7 cellular contexts compared by ENCODE assay signal in genomic region chr10:110206988-110207804, GRCh38. TPM values are rescaled to one million over a fixed set of nuclear protein-coding genes. Genes with fewer than 3 reads are reported as not detected.
DNase-seq lines count a peak whose midpoint lies in the region; ATAC-seq, FAIRE-seq and TF ChIP-seq lines count a peak whose summit lies in the region.

Gene MXI1, plus strand, starts transcription at chr10:110207605. Its CDS starts 204 bp downstream, at chr10:110207809.

- 2% methylated on average over 20 to 36 of the region's 37 CpGs for WGBS in body of pancreas, 2 donors
- 4% methylated on average over 27 of the region's 37 CpGs for WGBS in hepatocyte (ENCODE audit: low lambda C conversion rate, missing lambda C conversion rate)

- DNase-seq in H54 (ENCODE audit: insufficient read length, low spot score): peak; percentile 91
- DNase-seq in KBM-7: peak; percentile 84
- peak; percentile 70 to 87 (median 79) for DNase-seq in body of pancreas
- DNase-seq in hepatocyte (ENCODE audit: low spot score): peak; percentile 84
- DNase-seq in progenitor cell of endocrine pancreas (ENCODE audit: low spot score, unreplicated experiment): peak; percentile 34

- peaks cover 16% of the 10 kb centered on the region for H3K27me3 Mint-ChIP-seq in progenitor cell of endocrine pancreas

- in situ Hi-C loops in KBM-7 (cut with MboI; ENCODE audit: low pct_unique_long_range_greater_than_20kb, low sequenced_read_pairs): no loop called here

- H3K27ac ChIP-seq in body of pancreas: peak within 1 kb of the TSS; percentile 76 to 97 (median 96)
- H3K27ac ChIP-seq in hepatocyte: peak within 1 kb of the TSS; percentile 93

- no peaks in the 10 kb centered on the region for H4K20me1 ChIP-seq in hepatocyte (ENCODE audit: insufficient read depth, poor library complexity, severe bottlenecking)

- peak within 1 kb of the TSS; percentile 96 for H3K27ac Mint-ChIP-seq in progenitor cell of endocrine pancreas

- H3K4me1 Mint-ChIP-seq in progenitor cell of endocrine pancreas (ENCODE audit: low read depth): peaks cover 15% of the 10 kb centered on the region

- H3K36me3 Mint-ChIP-seq in progenitor cell of endocrine pancreas (ENCODE audit: insufficient read depth): no peaks in the 10 kb centered on the region

- H3K27me3 ChIP-seq in body of pancreas (no peaks in the 10 kb centered on the region), hepatocyte (no peaks in the 10 kb centered on the region)

- FAIRE-seq in H54 (lab: Jason Lieb, UNC): peak; percentile 6

- peak within 1 kb of the TSS; percentile 92 for H2AFZ ChIP-seq in hepatocyte

- H3K4me3 Mint-ChIP-seq in progenitor cell of endocrine pancreas (ENCODE audit: low read depth): peak within 1 kb of the TSS; percentile 98

- peak; percentile 69 for ATAC-seq in SK-N-SH treated with all-trans-retinoic acid at 6 μM for 48 hours
- peak; percentile 16 for ATAC-seq in body of pancreas

- H3K4me1 ChIP-seq in body of pancreas (peaks cover 17% of the 10 kb centered on the region), hepatocyte (ENCODE audit: insufficient read depth) (peaks cover 11% of the 10 kb centered on the region)

- TF ChIP-seq CTCF in GM12875 (IDR thresholded peaks at IDR 0.05; ENCODE audit: borderline replicate concordance, insufficient read depth, low read depth, low read length): no peak
- TF ChIP-seq CTCF in body of pancreas (IDR thresholded peaks at IDR 0.05): peak in 1 of 7 experiments; percentile 5
- TF ChIP-seq CTCF in hepatocyte (IDR thresholded peaks at IDR 0.05; ENCODE audit: poor library complexity): no peak
- TF ChIP-seq CTCF in progenitor cell of endocrine pancreas (IDR thresholded peaks at IDR 0.05; ENCODE audit: unreplicated experiment): no peak

- peak within 1 kb of the TSS; percentile 93 for H3K4me2 ChIP-seq in hepatocyte

- H3K79me2 ChIP-seq in hepatocyte: peaks cover 5% of the 10 kb centered on the region

- TF ChIP-seq POLR2A in H54 (IDR thresholded peaks at IDR 0.05; ENCODE audit: low read depth, low read length) (peak; percentile 42; the same call in 1 of the 2 replicates), body of pancreas (IDR thresholded peaks at IDR 0.05) (peak; percentile 21 to 54 (median 44))

- H3K4me3 ChIP-seq in GM12875 (ENCODE audit: low read depth, low read length): peak within 1 kb of the TSS; percentile 71
- H3K4me3 ChIP-seq in body of pancreas: peak within 1 kb of the TSS; percentile 41 to 62
- peak within 1 kb of the TSS; percentile 88 for H3K4me3 ChIP-seq in hepatocyte

- intact Hi-C loops in body of pancreas (cut with DNase I): loop anchor here (10.0 kb wide), 1 partner anchor 62 kb away; no protein-coding TSS in a partner anchor

- H3K9me2 ChIP-seq in hepatocyte (replicated peaks; ENCODE audit: insufficient read depth): no peaks in the 10 kb centered on the region

- no peaks in the 10 kb centered on the region for H3K9me3 Mint-ChIP-seq in progenitor cell of endocrine pancreas (ENCODE audit: low read depth)

- H3K36me3 ChIP-seq in body of pancreas (replicated peaks in 1 of 2; ENCODE audit: insufficient read depth in 1 of 2, low read depth in 2 of 2) (no peaks in the 10 kb centered on the region), hepatocyte (replicated peaks; ENCODE audit: insufficient read depth, low read depth) (no peaks in the 10 kb centered on the region)

- H3K9me3 ChIP-seq in body of pancreas (no peaks in the 10 kb centered on the region), hepatocyte (ENCODE audit: low read depth) (no peaks in the 10 kb centered on the region)

TF ChIP-seq in SK-N-SH treated with all-trans-retinoic acid at 6 μM for 48 hours, 23 proteins besides CTCF, POLR2A, EP300 and RAD21:
- 0 out of 2 replicates have a peak, but pooled peaks have one; percentile 34 for TF ChIP-seq ZFP3 (CRISPR knock-in tag; IDR thresholded peaks at IDR 0.05)
- no peak for TF ChIP-seq CSDC2 (CRISPR knock-in tag; IDR thresholded peaks at IDR 0.05)
TF ChIP-seq in SK-N-SH treated with all-trans-retinoic acid at 6 μM for 48 hours: peak in this region for 1.

RNA-seq across cellular contexts. Expression of gene MXI1, which starts in this region (rescaled TPM):
- 10 to 100 TPM; 14.8 to 24.1 TPM for total RNA-seq in body of pancreas
- total RNA-seq in hepatocyte: 13.2 and 14.2 TPM in 2 replicates
- polyA plus RNA-seq in hepatocyte: 14.1 and 14.8 TPM in 2 replicates
- 27.6 and 30.6 TPM in 2 replicates for total RNA-seq in progenitor cell of endocrine pancreas

Comparison
In these comparisons a context has a peak if more than half of its experiments do, and no peak if none do; other contexts are left out.
1. Peak in every context shown above with its lines: DNase-seq, ATAC-seq, H3K4me3 ChIP-seq and H3K27ac ChIP-seq.
2. DNase-seq: peak in every context shown above with its lines; median percentile 91 in H54; 84 in KBM-7; 84 in hepatocyte; 79 in body of pancreas; 34 in progenitor cell of endocrine pancreas.